8 cellular contexts compared by ENCODE assay signal in the genomic region with DNA sequence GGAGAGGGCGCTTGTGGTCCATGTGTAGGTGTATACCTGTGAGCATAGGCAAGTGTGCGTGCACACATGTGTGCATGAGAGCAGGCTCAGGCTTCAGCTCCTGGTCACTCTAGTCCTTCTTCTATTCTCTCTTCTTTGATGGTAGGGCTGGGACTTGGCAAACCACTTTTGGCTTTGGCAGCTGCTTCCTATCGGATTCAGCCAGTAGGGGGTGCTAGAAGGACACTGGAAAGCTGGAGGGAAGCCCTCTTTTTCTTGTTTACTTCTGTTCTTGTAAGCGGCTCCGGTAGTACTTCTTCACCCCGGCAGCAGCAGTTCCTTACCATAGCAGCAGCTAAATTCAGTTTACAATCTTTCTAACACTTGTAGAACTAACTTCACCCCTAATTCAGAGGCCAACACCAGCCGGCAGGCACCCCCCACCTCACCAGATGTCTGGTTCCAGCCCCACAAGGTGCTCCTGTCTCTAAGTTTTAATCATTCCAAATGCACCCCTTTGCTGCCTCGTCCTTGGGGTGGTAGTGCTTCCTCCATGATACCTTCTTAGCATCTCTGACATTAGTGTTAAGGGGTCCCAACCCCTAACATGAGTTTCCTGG. TPM values are rescaled to one million over a fixed set of nuclear protein-coding genes. Genes with fewer than 3 reads are reported as not detected.
DNase-seq lines count a peak whose midpoint lies in the region; ATAC-seq lines count a peak whose summit lies in the region.

No MANE protein-coding gene starts in this region.

- H3K36me3 Mint-ChIP-seq in naive thymus-derived CD8-positive, alpha-beta T cell: no peaks in the 10 kb centered on the region

- H3K4me1 Mint-ChIP-seq in naive thymus-derived CD8-positive, alpha-beta T cell: peaks cover 0 to 17% (median 5%) of the 10 kb centered on the region in 4 donors

- no peaks in the 10 kb centered on the region for H3K27me3 Mint-ChIP-seq in naive thymus-derived CD8-positive, alpha-beta T cell

- POLR2A ChIA-PET in naive thymus-derived CD8-positive, alpha-beta T cell (lab: Charles Lee): interaction anchor here (0.5 kb wide), 1 partner anchor 35 kb away, joined by 4 read pairs; no protein-coding TSS in a partner anchor

- no peak for ATAC-seq in naive thymus-derived CD8-positive, alpha-beta T cell
- no peak for ATAC-seq in sciatic nerve
- no peak for ATAC-seq in HG03565 (IDR thresholded peaks at IDR 0.05; ENCODE audit: unreplicated experiment)

- peak; percentile 31 for DNase-seq in NK-92 treated with Interleukin-12 subunit alpha and Interleukin-12 subunit beta, amount 100 ng/mL, for 24 hours (lab: John Stamatoyannopoulos, UW)
- DNase-seq in NK-92 (lab: John Stamatoyannopoulos, UW; ENCODE audit: unreplicated experiment): no peak
- DNase-seq in NCI-H2107 (lab: John Stamatoyannopoulos, UW): peak; percentile 68
- DNase-seq in activated CD4-positive, CD25-positive, alpha-beta regulatory T cell treated with anti-CD3 and anti-CD28 coated beads, Interleukin-2, amount 50 U/mL, for 16 hours (ENCODE audit: low read depth, low spot score): peak; percentile 10
- DNase-seq in dermis blood vessel endothelial cell: peak; percentile 64
- DNase-seq in naive thymus-derived CD8-positive, alpha-beta T cell: peak in 7 of 10 donors; percentile 20 to 45 (median 36)
- no peak for DNase-seq in sciatic nerve (ENCODE audit: low spot score)

- no peak overlapping the region for H3K4me3 Mint-ChIP-seq in naive thymus-derived CD8-positive, alpha-beta T cell

- H3K9me3 Mint-ChIP-seq in naive thymus-derived CD8-positive, alpha-beta T cell: no peaks in the 10 kb centered on the region

- intact Hi-C loops in sciatic nerve (cut with DNase I): loop anchor here (10.0 kb wide), 1 partner anchor 383 kb away; no protein-coding TSS in a partner anchor

- H3K27ac Mint-ChIP-seq in naive thymus-derived CD8-positive, alpha-beta T cell: peak overlapping the region in 2 of 10 donors; percentile 60 to 84

RNA-seq across cellular contexts. Expression of a gene that starts 25.1 kb away (rescaled TPM):
- total RNA-seq in dermis blood vessel endothelial cell (11.6 and 15.7 TPM in 2 replicates), sciatic nerve (65.8 TPM)
- 10 to 100 TPM; 21.5 to 25.1 TPM for total RNA-seq in naive thymus-derived CD8-positive, alpha-beta T cell
- 10 to 100 TPM; 35.9 to 68.0 (median 64.9) TPM for polyA plus RNA-seq in naive thymus-derived CD8-positive, alpha-beta T cell

RNA-seq across cellular contexts. Expression of a gene that starts 43.2 kb away (rescaled TPM):
- total RNA-seq in dermis blood vessel endothelial cell: 8.5 and 10.6 TPM in 2 replicates
- 10 to 100 TPM; 13.3 to 15.5 TPM for total RNA-seq in naive thymus-derived CD8-positive, alpha-beta T cell
- 10 to 100 TPM in 1 of 3 donors, 1 to 10 TPM in 2; 8.0 to 10.5 (median 8.3) TPM for polyA plus RNA-seq in naive thymus-derived CD8-positive, alpha-beta T cell
- total RNA-seq in sciatic nerve: 6.7 TPM

Comparison
In these comparisons a context has a peak if more than half of its experiments do, and no peak if none do; other contexts are left out.
1. DNase-seq: peak in NK-92 treated with Interleukin-12 subunit alpha and Interleukin-12 subunit beta, amount 100 ng/mL, for 24 hours (single experiment), NCI-H2107 (single experiment), activated CD4-positive, CD25-positive, alpha-beta regulatory T cell treated with anti-CD3 and anti-CD28 coated beads, Interleukin-2, amount 50 U/mL, for 16 hours (single experiment), dermis blood vessel endothelial cell (single experiment) and naive thymus-derived CD8-positive, alpha-beta T cell (7 of 10); none in NK-92 (single experiment) and sciatic nerve (single experiment).